Comparison of ENCODE assay signal across 22 cellular contexts in the genomic region with DNA sequence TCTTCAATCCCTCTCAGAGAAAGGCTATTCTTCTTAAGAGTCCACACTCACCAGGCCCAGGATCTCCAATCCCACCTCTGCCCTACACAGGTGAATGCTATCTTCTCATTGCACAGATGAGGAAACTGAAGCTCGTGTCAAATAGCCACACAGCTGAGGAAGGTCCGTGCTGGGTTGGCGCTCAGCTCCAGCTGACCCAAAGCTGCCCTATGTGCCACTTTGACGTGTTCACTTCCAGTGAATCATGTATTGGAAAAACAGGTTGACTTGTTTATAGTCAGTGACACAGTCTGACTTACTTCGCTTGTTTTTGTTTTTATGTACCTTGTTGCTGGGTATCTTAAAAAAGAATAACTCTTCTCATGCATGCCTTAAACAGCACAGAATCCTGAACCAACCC. TPM values are rescaled to one million over a fixed set of nuclear protein-coding genes. Genes with fewer than 3 reads are reported as not detected.
DNase-seq lines count a peak whose midpoint lies in the region; ATAC-seq, FAIRE-seq and TF ChIP-seq lines count a peak whose summit lies in the region.
"Had no signal": no experiment of that assay in that cellular context is flagged by ENCODE, and none has a peak within 500 bp of the region (broad histone marks: within the 10 kb centered on the region; RNA-seq: fewer than 3 reads in every experiment).

No MANE protein-coding gene starts in this region.

- CTCF ChIA-PET in A549 (lab: Yijun Ruan, JAX): interaction anchor here (1.8 to 3.4 kb wide), 7 partner anchors 9 to 175 kb away, joined by 5 to 14 read pairs (median 6); no protein-coding TSS in a partner anchor

- POLR2A ChIA-PET in A549 (lab: Yijun Ruan, JAX): no interaction called here

- ATAC-seq in A549: no peak
- peak; percentile 50 for ATAC-seq in esophagus mucosa
- no peak for ATAC-seq in GM21381 (IDR thresholded peaks at IDR 0.05; ENCODE audit: unreplicated experiment)
- ATAC-seq: HCT116 had no signal

- 71% methylated on average over 5 of the region's 5 CpGs for WGBS in A549 (ENCODE audit: missing lambda C conversion rate)
- WGBS in stomach, 5 donors: 84 to 95% (median 91%) methylated on average over 5 of the region's 5 CpGs
- 90 to 94% (median 90%) methylated on average over 5 of the region's 5 CpGs for WGBS in ovary, 3 donors

- H3K9me3 ChIP-seq in A549 (no peaks in the 10 kb centered on the region), stomach (no peaks in the 10 kb centered on the region), ovary (no peaks in the 10 kb centered on the region)

- H3K27me3 ChIP-seq in stomach: peaks cover 0 to 19% (median 5%) of the 10 kb centered on the region in 3 donors
- H3K27me3 ChIP-seq in ovary: no peaks in the 10 kb centered on the region

- no peak overlapping the region for H3K27ac ChIP-seq in A549
- H3K27ac ChIP-seq in stomach: no peak overlapping the region
- no peak overlapping the region for H3K27ac ChIP-seq in ovary
- H3K27ac ChIP-seq: GM23248 had no signal

- H3K4me2 ChIP-seq in A549: no peak overlapping the region

- intact Hi-C loops in stomach (cut with DNase I; ENCODE audit: low total_unique reads): no loop called here
- intact Hi-C loops in ovary (cut with DNase I): no loop called here

- TF ChIP-seq EP300 in A549 (IDR thresholded peaks at IDR 0.05): no peak
- no peak for TF ChIP-seq EP300 in stomach (IDR thresholded peaks at IDR 0.05)
- no peak for TF ChIP-seq EP300 in ovary (IDR thresholded peaks at IDR 0.05)

- H3K4me3 ChIP-seq in A549 (no peak overlapping the region), stomach (no peak overlapping the region), ovary (no peak overlapping the region)
- H3K4me3 ChIP-seq: GM23248 had no signal

- peaks cover 9% of the 10 kb centered on the region; the same call in 1 of the 3 replicates for H3K4me1 ChIP-seq in A549
- H3K4me1 ChIP-seq in stomach: peaks cover 5 to 15% (median 11%) of the 10 kb centered on the region in 4 donors
- H3K4me1 ChIP-seq in ovary (ENCODE audit: insufficient read depth): peaks cover 4% of the 10 kb centered on the region

- TF ChIP-seq POLR2A in A549 (IDR thresholded peaks at IDR 0.05; ENCODE audit: low read length) (no peak), stomach (IDR thresholded peaks at IDR 0.05) (no peak), ovary (IDR thresholded peaks at IDR 0.05) (no peak)

- DNase-seq in A549 (ENCODE audit: low read depth in 1 of 2, low spot score in 1 of 2): no peak
- DNase-seq in M059J (ENCODE audit: low read depth): peak; percentile 12
- DNase-seq in stomach: peak; percentile 10
- no peak for DNase-seq in ovary
- no peak for DNase-seq in HUDEP-2 (lab: John Stamatoyannopoulos, UW; ENCODE audit: unreplicated experiment in 76 of 76)
- DNase-seq: 8988T; C1 segment of cervical spinal cord; Calu3; CD4-positive, alpha-beta memory T cell; COR-L47; DMS53; DMS79 treated with DMSO at 0.1 percent for 48 hours; GF-D8; GM23248; H9 had no signal

- no peak for TF ChIP-seq RAD21 in A549 (conservative IDR thresholded peaks at IDR 0.05 in 1 of 2, IDR thresholded peaks at IDR 0.05 in 1 of 2)

- TF ChIP-seq CTCF in A549 (IDR thresholded peaks at IDR 0.05) (no peak), stomach (IDR thresholded peaks at IDR 0.05) (no peak), ovary (IDR thresholded peaks at IDR 0.05) (no peak)

- peak; percentile 13 for FAIRE-seq in A549 (lab: Jason Lieb, UNC)
- FAIRE-seq: GM12891, GM18507, H1 had no signal

- H3K36me3 ChIP-seq in stomach: no peaks in the 10 kb centered on the region
- no peaks in the 10 kb centered on the region for H3K36me3 ChIP-seq in ovary

TF ChIP-seq in A549, 52 proteins besides CTCF, POLR2A, EP300 and RAD21:
- TF ChIP-seq HOXB13 (CRISPR knock-in tag; IDR thresholded peaks at IDR 0.05; ENCODE audit: low read depth): no peak

RNA-seq across cellular contexts. Expression of gene ALDH1A3, which starts 32.4 kb away (rescaled TPM):
- polyA plus RNA-seq in A549 (2011; rRNA removed) (9.3 and 11.9 TPM in 2 replicates), A549 (2017; fragmentation: RNase III; extraction: RNeasy Plus Mini Kit Qiagen cat#74134 plus additional on column Dnase treatment) (11.5 to 13.9 TPM (median 12.2 TPM) in 3 replicates), stomach (10 to 100 TPM in 2 of 3 donors, 1 to 10 TPM in 1; 9.4 to 87.2 (median 49.2) TPM), ovary (10 to 100 TPM in 1 of 2 donors, 1 to 10 TPM in 1; 9.9 to 21.7 TPM)
- 13.4 and 14.7 TPM in 2 replicates for polyA plus RNA-seq in A549 (2012; cell fraction: cytosol; rRNA removed)
- 8.6 and 10.3 TPM in 2 replicates for polyA plus RNA-seq in A549 (2012; cell fraction: nucleus; rRNA removed)
- 3.8 and 4.2 TPM in 2 replicates for polyA minus RNA-seq in A549 (2011; rRNA and poly(A)+ RNA removed)
- total RNA-seq in M059J (2014; rRNA removed; shearing (Covaris generic)): 343 and 350 TPM in 2 replicates
- total RNA-seq in esophagus mucosa (15.7 TPM), stomach (10 to 100 TPM in 3 of 5 donors, 1 to 10 TPM in 2; 3.5 to 58.9 (median 23.0) TPM), ovary (10 to 100 TPM in 3 of 7 donors, 1 to 10 TPM in 4; 2.2 to 73.2 (median 9.6) TPM)
- total RNA-seq: CD4-positive, alpha-beta memory T cell; G401 had no signal
- polyA plus RNA-seq: CD4-positive, alpha-beta memory T cell had no signal

Comparison
In these comparisons a context has a peak if more than half of its experiments do, and no peak if none do; other contexts are left out.
1. DNase-seq: peak in M059J (single experiment) and stomach (single experiment); none in A549 (0 of 2), ovary (0 of 5) and HUDEP-2 (0 of 76).